38 cellular contexts compared by ENCODE assay signal in the genomic region with DNA sequence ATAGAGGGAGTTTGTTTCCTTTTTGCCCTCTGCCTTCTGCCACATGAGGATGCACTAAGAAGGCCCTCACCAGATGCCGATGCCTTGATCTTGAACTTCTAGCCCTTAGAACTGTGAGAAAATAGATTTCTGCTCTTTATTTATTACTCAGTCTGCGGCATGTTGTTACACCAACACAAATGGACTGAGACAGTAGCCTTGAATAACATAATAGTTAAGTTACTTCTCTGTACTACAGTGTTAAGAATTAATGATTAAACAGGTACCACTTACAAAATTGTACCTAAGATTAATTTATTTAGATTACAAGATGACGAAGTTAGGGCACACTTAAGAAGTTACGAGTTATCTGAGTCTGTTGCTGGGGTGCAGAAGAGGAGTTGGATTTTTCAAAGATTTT.
"Had no signal": no experiment of that assay in that cellular context is flagged by ENCODE, and none has a peak within 500 bp of the region (broad histone marks: within the 10 kb centered on the region; RNA-seq: fewer than 3 reads in every experiment).

No MANE protein-coding gene starts in this region.

- FAIRE-seq: bronchial epithelial cell had no signal

- H3K4me1 Mint-ChIP-seq: activated CD4-positive, alpha-beta memory T cell treated with anti-CD3 and anti-CD28 coated beads, Interleukin-2, amount 10 ng/mL, durations not matched to agents 7 days and 5 days; activated CD4-positive, alpha-beta T cell treated with anti-CD3 and anti-CD28 coated beads, Interleukin-2, amount 10 ng/mL, durations not matched to agents 7 days and 5 days; activated naive CD4-positive, alpha-beta T cell treated with anti-CD3 and anti-CD28 coated beads, Interleukin-2, amount 10 ng/mL, durations not matched to agents 7 days and 5 days; activated naive CD8-positive, alpha-beta T cell treated with anti-CD3 and anti-CD28 coated beads, Interleukin-2, amount 10 ng/mL, durations not matched to agents 7 days and 5 days had no signal

- ATAC-seq: activated CD4-positive, alpha-beta T cell treated with anti-CD3 and anti-CD28 coated beads for 36 hours; activated CD4-positive, CD25-positive, alpha-beta regulatory T cell treated with anti-CD3 and anti-CD28 coated beads, Interleukin-2, amount 50 U/mL, for 24 hours; activated naive CD8-positive, alpha-beta T cell treated with anti-CD3 and anti-CD28 coated beads, Interleukin-2, amount 50 U/mL, for 24 hours; activated T-cell treated with anti-CD3 and anti-CD28 coated beads, Interleukin-2, amount 50 U/mL, for 4 hours; activated T-cell treated with anti-CD3 and anti-CD28 coated beads, Interleukin-2, amount 50 U/mL, for 72 hours; activated T-helper 17 cell treated with anti-CD3 and anti-CD28 coated beads, Interleukin-2, amount 50 U/mL, for 72 hours; WTC11 had no signal

- H3K9me3 Mint-ChIP-seq: activated naive CD4-positive, alpha-beta T cell treated with anti-CD3 and anti-CD28 coated beads, Interleukin-2, amount 50 U/mL, for 24 hours; activated T-helper 17 cell treated with anti-CD3 and anti-CD28 coated beads, Interleukin-2, amount 50 U/mL, for 72 hours; central memory CD8-positive, alpha-beta T cell had no signal

- H3K4me3 ChIP-seq: ascending aorta, cardiac muscle cell had no signal

- H3K4me1 ChIP-seq: ascending aorta had no signal

- H3K36me3 ChIP-seq: ascending aorta, cardiac muscle cell, WERI-Rb-1 had no signal

- H3K27me3 Mint-ChIP-seq: activated CD4-positive, alpha-beta memory T cell treated with anti-CD3 and anti-CD28 coated beads, Interleukin-2, amount 10 ng/mL, durations not matched to agents 7 days and 5 days; activated CD4-positive, alpha-beta T cell treated with anti-CD3 and anti-CD28 coated beads for 36 hours; activated CD4-positive, alpha-beta T cell treated with anti-CD3 and anti-CD28 coated beads, Interleukin-2, amount 10 ng/mL, durations not matched to agents 7 days and 5 days; activated naive CD4-positive, alpha-beta T cell treated with anti-CD3 and anti-CD28 coated beads, Interleukin-2, amount 10 ng/mL, durations not matched to agents 7 days and 5 days; activated naive CD4-positive, alpha-beta T cell treated with anti-CD3 and anti-CD28 coated beads, Interleukin-2, amount 50 U/mL, for 24 hours; activated naive CD8-positive, alpha-beta T cell; activated naive CD8-positive, alpha-beta T cell treated with anti-CD3 and anti-CD28 coated beads, Interleukin-2, amount 10 ng/mL, durations not matched to agents 7 days and 5 days; activated naive CD8-positive, alpha-beta T cell treated with anti-CD3 and anti-CD28 coated beads, Interleukin-2, amount 50 U/mL, for 24 hours; activated T-helper 17 cell treated with anti-CD3 and anti-CD28 coated beads, Interleukin-2, amount 50 U/mL, for 72 hours; brain; central memory CD8-positive, alpha-beta T cell had no signal

- DNase-seq: activated CD4-positive, alpha-beta memory T cell treated with anti-CD3 and anti-CD28 coated beads, Interleukin-2, amount 10 ng/mL, durations not matched to agents 7 days and 5 days; activated CD4-positive, alpha-beta T cell treated with anti-CD3 and anti-CD28 coated beads for 1 hour; activated CD4-positive, alpha-beta T cell treated with anti-CD3 and anti-CD28 coated beads for 36 hours; activated CD4-positive, alpha-beta T cell treated with anti-CD3 and anti-CD28 coated beads for 48 hours; activated CD4-positive, alpha-beta T cell treated with anti-CD3 and anti-CD28 coated beads, Interleukin-2, amount 10 ng/mL, durations not matched to agents 7 days and 5 days; activated CD4-positive, alpha-beta T cell treated with anti-CD3 and anti-CD28 coated beads, Interleukin-2, amount 50 U/mL, for 48 hours; activated CD4-positive, CD25-positive, alpha-beta regulatory T cell; activated CD8-positive, alpha-beta memory T cell treated with anti-CD3 and anti-CD28 coated beads, Interleukin-2, amount 50 U/mL, for 4 hours; activated effector memory CD4-positive, alpha-beta T cell treated with anti-CD3 and anti-CD28 coated beads, Interleukin-2, amount 50 U/mL, for 16 hours; activated naive CD4-positive, alpha-beta T cell treated with anti-CD3 and anti-CD28 coated beads, Interleukin-2, amount 10 ng/mL, durations not matched to agents 7 days and 5 days; activated naive CD4-positive, alpha-beta T cell treated with Interleukin-2 at 50 U/mL for 16 hours; activated naive CD8-positive, alpha-beta T cell treated with anti-CD3 and anti-CD28 coated beads, Interleukin-2, amount 10 ng/mL, durations not matched to agents 7 days and 5 days; activated naive CD8-positive, alpha-beta T cell treated with anti-CD3 and anti-CD28 coated beads, Interleukin-2, amount 50 U/mL, for 24 hours; activated T-cell treated with anti-CD3 and anti-CD28 coated beads for 4 hours; activated T-cell treated with anti-CD3 and anti-CD28 coated beads, Interleukin-2, amount 50 U/mL, for 1 hour; activated T-cell treated with anti-CD3 and anti-CD28 coated beads, Interleukin-2, amount 50 U/mL, for 4 hours; activated T-cell treated with anti-CD3 and anti-CD28 coated beads, Interleukin-2, amount 50 U/mL, for 72 hours; amygdala; anterior cingulate cortex; caudate nucleus; cerebellar nuclear complex; T-helper 1 cell; T-helper 2 cell; T-helper 9 cell; WERI-Rb-1 had no signal

- H3K27ac ChIP-seq: ascending aorta, cardiac muscle cell, WERI-Rb-1 had no signal

- H3K4me3 Mint-ChIP-seq: activated CD4-positive, alpha-beta memory T cell treated with anti-CD3 and anti-CD28 coated beads, Interleukin-2, amount 10 ng/mL, durations not matched to agents 7 days and 5 days; activated CD4-positive, alpha-beta T cell treated with anti-CD3 and anti-CD28 coated beads for 36 hours; activated CD4-positive, alpha-beta T cell treated with anti-CD3 and anti-CD28 coated beads, Interleukin-2, amount 10 ng/mL, durations not matched to agents 7 days and 5 days; activated naive CD4-positive, alpha-beta T cell treated with anti-CD3 and anti-CD28 coated beads, Interleukin-2, amount 10 ng/mL, durations not matched to agents 7 days and 5 days; activated naive CD4-positive, alpha-beta T cell treated with anti-CD3 and anti-CD28 coated beads, Interleukin-2, amount 50 U/mL, for 24 hours; activated naive CD8-positive, alpha-beta T cell; activated naive CD8-positive, alpha-beta T cell treated with anti-CD3 and anti-CD28 coated beads, Interleukin-2, amount 10 ng/mL, durations not matched to agents 7 days and 5 days; activated naive CD8-positive, alpha-beta T cell treated with anti-CD3 and anti-CD28 coated beads, Interleukin-2, amount 50 U/mL, for 24 hours; activated T-cell treated with anti-CD3 and anti-CD28 coated beads, Interleukin-2, amount 50 U/mL, for 4 hours; activated T-cell treated with anti-CD3 and anti-CD28 coated beads, Interleukin-2, amount 50 U/mL, for 72 hours; activated T-helper 1 cell treated with anti-CD3 and anti-CD28 coated beads, Interleukin-12 subunit alpha, Interleukin-12 subunit beta, Interleukin-2, Interleukin-4 antibody, amounts not matched to agents 30 ng/mL and 10 ng/mL and 1 ng/mL, durations not matched to agents 14 hours and 24 hours and 36 hours; activated T-helper 17 cell treated with anti-CD3 and anti-CD28 coated beads, Interleukin-2, amount 50 U/mL, for 72 hours; brain; central memory CD8-positive, alpha-beta T cell; T-helper 1 cell treated with Interleukin-12 subunit alpha and Interleukin-12 subunit beta and Interleukin-4 antibody, amounts not matched to agents 30 μg/mL and 1 μg/mL, for 36 hours; T-helper 2 cell treated with Interferon-gamma antibody and Interleukin-4, amounts not matched to agents 5 μg/mL and 100 μg/mL, for 36 hours; WTC11 had no signal

- H3K27me3 ChIP-seq: ascending aorta, cardiac muscle cell had no signal

- H3K27ac Mint-ChIP-seq: activated CD4-positive, alpha-beta memory T cell treated with anti-CD3 and anti-CD28 coated beads, Interleukin-2, amount 10 ng/mL, durations not matched to agents 7 days and 5 days; activated CD4-positive, alpha-beta T cell treated with anti-CD3 and anti-CD28 coated beads for 36 hours; activated CD4-positive, alpha-beta T cell treated with anti-CD3 and anti-CD28 coated beads, Interleukin-2, amount 10 ng/mL, durations not matched to agents 7 days and 5 days; activated naive CD4-positive, alpha-beta T cell treated with anti-CD3 and anti-CD28 coated beads, Interleukin-2, amount 10 ng/mL, durations not matched to agents 7 days and 5 days; activated naive CD4-positive, alpha-beta T cell treated with anti-CD3 and anti-CD28 coated beads, Interleukin-2, amount 50 U/mL, for 24 hours; activated naive CD8-positive, alpha-beta T cell; activated naive CD8-positive, alpha-beta T cell treated with anti-CD3 and anti-CD28 coated beads, Interleukin-2, amount 10 ng/mL, durations not matched to agents 7 days and 5 days; activated naive CD8-positive, alpha-beta T cell treated with anti-CD3 and anti-CD28 coated beads, Interleukin-2, amount 50 U/mL, for 24 hours; activated T-cell treated with anti-CD3 and anti-CD28 coated beads, Interleukin-2, amount 50 U/mL, for 72 hours; activated T-helper 1 cell treated with anti-CD3 and anti-CD28 coated beads, Interleukin-12 subunit alpha, Interleukin-12 subunit beta, Interleukin-2, Interleukin-4 antibody, amounts not matched to agents 30 ng/mL and 10 ng/mL and 1 ng/mL, durations not matched to agents 14 hours and 24 hours and 36 hours; activated T-helper 17 cell treated with anti-CD3 and anti-CD28 coated beads, Interleukin-2, amount 50 U/mL, for 72 hours; brain; T-helper 1 cell treated with Interleukin-12 subunit alpha and Interleukin-12 subunit beta and Interleukin-4 antibody, amounts not matched to agents 30 μg/mL and 1 μg/mL, for 36 hours; T-helper 2 cell treated with Interferon-gamma antibody and Interleukin-4, amounts not matched to agents 5 μg/mL and 100 μg/mL, for 36 hours; WTC11 had no signal
